Comparison of ENCODE assay signal across 8 cellular contexts in genomic region chr1:64675718-64676345, GRCh38.
DNase-seq lines count a peak whose midpoint lies in the region; ATAC-seq and TF ChIP-seq lines count a peak whose summit lies in the region.
"Had no signal": no experiment of that assay in that cellular context is flagged by ENCODE, and none has a peak within 500 bp of the region (broad histone marks: within the 10 kb centered on the region; RNA-seq: fewer than 3 reads in every experiment).

No MANE protein-coding gene starts in this region.

- H3K36me3 ChIP-seq in MM.1S (replicated peaks; ENCODE audit: insufficient read depth, low read length) (no peaks in the 10 kb centered on the region), colonic mucosa (no peaks in the 10 kb centered on the region)

- H4K20me1 ChIP-seq in MM.1S (ENCODE audit: insufficient read depth, low read length) = no peaks in the 10 kb centered on the region

- H3K27ac Mint-ChIP-seq in osteocyte (ENCODE audit: unreplicated experiment) = no peak overlapping the region

- H3K27me3 Mint-ChIP-seq in osteocyte (ENCODE audit: unreplicated experiment) = no peaks in the 10 kb centered on the region

- H3K4me3 ChIP-seq in MM.1S (ENCODE audit: low read length) (no peak overlapping the region), colonic mucosa (no peak overlapping the region)
- H3K4me3 ChIP-seq: SK-N-MC had no signal

- TF ChIP-seq CTCF in MM.1S (IDR thresholded peaks at IDR 0.05; ENCODE audit: low read length) = peak; percentile 52
- TF ChIP-seq CTCF in colonic mucosa (IDR thresholded peaks at IDR 0.05) = peak; percentile 59
- TF ChIP-seq CTCF in osteocyte (IDR thresholded peaks at IDR 0.05) = peak; percentile 75

- no peaks in the 10 kb centered on the region for H3K9me3 ChIP-seq in MM.1S (replicated peaks; ENCODE audit: insufficient read depth, low read length)
- H3K9me3 ChIP-seq in colonic mucosa = no peaks in the 10 kb centered on the region

- H3K27me3 ChIP-seq in MM.1S (replicated peaks; ENCODE audit: insufficient read depth, low read length) = no peaks in the 10 kb centered on the region
- no peaks in the 10 kb centered on the region for H3K27me3 ChIP-seq in colonic mucosa

- H2AFZ ChIP-seq in MM.1S (ENCODE audit: low read length) = no peak overlapping the region

- no peaks in the 10 kb centered on the region for H3K9me3 Mint-ChIP-seq in osteocyte (ENCODE audit: unreplicated experiment)

- H3K4me2 ChIP-seq in MM.1S (ENCODE audit: low read depth, low read length) = no peak overlapping the region

- intact Hi-C loops in colonic mucosa (cut with DNase I) = loop anchor here (2.0 to 10.0 kb wide), 2 partner anchors 181 to 409 kb away; no protein-coding TSS in a partner anchor

- no peak overlapping the region for H3K9ac ChIP-seq in MM.1S (ENCODE audit: low read length)
- no peak overlapping the region for H3K9ac ChIP-seq in colonic mucosa (ENCODE audit: low read depth in 2 of 2, low read length in 2 of 2)

- H3K4me1 Mint-ChIP-seq in osteocyte (ENCODE audit: unreplicated experiment) = peaks cover 8% of the 10 kb centered on the region

- H3K36me3 Mint-ChIP-seq in osteocyte (ENCODE audit: unreplicated experiment) = peaks cover 11% of the 10 kb centered on the region

- H3K79me2 ChIP-seq in MM.1S (ENCODE audit: low read length) = no peaks in the 10 kb centered on the region

- H3K4me3 Mint-ChIP-seq in osteocyte (ENCODE audit: unreplicated experiment) = no peak overlapping the region

- DNase-seq in MM.1S = peak; percentile 41
- DNase-seq in colonic mucosa = no peak
- no peak for DNase-seq in osteocyte (ENCODE audit: extremely low spot score, unreplicated experiment)
- DNase-seq in cerebellar nuclear complex (lab: John Stamatoyannopoulos, UW) = no peak
- DNase-seq in HuH-7.5 (ENCODE audit: low spot score) = no peak

- H3K4me1 ChIP-seq in MM.1S (ENCODE audit: low read length) (no peaks in the 10 kb centered on the region), colonic mucosa (no peaks in the 10 kb centered on the region)

- H3K27ac ChIP-seq in MM.1S (ENCODE audit: low read length) = no peak overlapping the region
- H3K27ac ChIP-seq in colonic mucosa = no peak overlapping the region
- H3K27ac ChIP-seq: SK-N-MC had no signal

- no peaks in the 10 kb centered on the region for H3K9me2 ChIP-seq in MM.1S (replicated peaks; ENCODE audit: insufficient read depth, low read length)

- ATAC-seq in GM18502 (IDR thresholded peaks at IDR 0.05; ENCODE audit: poor library complexity, unreplicated experiment) (peak; percentile 53), HG03565 (IDR thresholded peaks at IDR 0.05; ENCODE audit: unreplicated experiment) (no peak)

- H3F3A ChIP-seq in MM.1S (ENCODE audit: insufficient read depth, low read length) = no peaks in the 10 kb centered on the region
